9 cellular contexts compared by ENCODE assay signal in the genomic region with DNA sequence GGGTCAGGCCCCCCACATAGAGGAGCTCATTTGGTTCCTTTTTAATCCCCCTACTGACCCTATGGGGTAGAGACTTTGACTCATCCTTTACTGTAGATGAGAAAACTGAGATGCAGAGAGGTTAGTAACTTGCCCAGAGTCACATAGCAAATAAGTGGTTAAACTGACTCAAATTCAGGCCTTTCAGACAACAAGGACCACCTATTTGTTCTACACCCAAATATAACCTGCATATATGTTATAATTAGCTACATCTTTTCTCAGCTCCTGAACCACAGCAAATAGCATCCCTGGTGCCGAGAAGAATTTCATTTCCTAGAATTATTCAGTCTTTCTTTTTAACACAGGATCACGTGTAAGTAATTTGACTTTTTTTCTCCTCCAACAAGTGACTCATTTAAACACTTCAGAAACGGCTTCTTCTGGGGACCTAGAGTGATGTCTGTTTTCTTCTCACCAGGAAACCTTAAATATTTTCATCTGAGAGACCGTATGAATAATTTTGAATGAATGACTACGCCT. TPM values are rescaled to one million over a fixed set of nuclear protein-coding genes. Genes with fewer than 3 reads are reported as not detected.
DNase-seq lines count a peak whose midpoint lies in the region; ATAC-seq, FAIRE-seq and TF ChIP-seq lines count a peak whose summit lies in the region.
"Had no signal": no experiment of that assay in that cellular context is flagged by ENCODE, and none has a peak within 500 bp of the region (broad histone marks: within the 10 kb centered on the region; RNA-seq: fewer than 3 reads in every experiment).

No MANE protein-coding gene starts in this region.

- peaks cover 0 to 3% of the 10 kb centered on the region in 2 donors for H3K36me3 ChIP-seq in gastroesophageal sphincter

- ATAC-seq in gastroesophageal sphincter (no peak), HG03439 (IDR thresholded peaks at IDR 0.05; ENCODE audit: unreplicated experiment) (no peak), HG03354 (IDR thresholded peaks at IDR 0.05; ENCODE audit: poor library complexity, severe bottlenecking, unreplicated experiment) (no peak), GM18502 (IDR thresholded peaks at IDR 0.05; ENCODE audit: poor library complexity, unreplicated experiment) (no peak)

- TF ChIP-seq POLR2A in gastroesophageal sphincter (IDR thresholded peaks at IDR 0.05): no peak

- POLR2A ChIA-PET in AG04450 (lab: Yijun Ruan, JAX): no interaction called here

- CTCF ChIA-PET in AG04450 (lab: Charles Lee): interaction anchor here (0.6 kb wide), 1 partner anchor 190 kb away, joined by 6 read pairs; no protein-coding TSS in a partner anchor

- H3K9me3 ChIP-seq in AG04450 (ENCODE audit: control insufficient read depth, insufficient read depth, low read length) (no peaks in the 10 kb centered on the region), gastroesophageal sphincter (peaks cover 0 to 20% (median 0%) of the 10 kb centered on the region in 3 donors)

- TF ChIP-seq CTCF in AG04450 (IDR thresholded peaks at IDR 0.05; ENCODE audit: low read depth, low read length) (no peak), gastroesophageal sphincter (IDR thresholded peaks at IDR 0.05) (no peak)

- DNase-seq in AG04450 (ENCODE audit: low read depth, low spot score) (no peak), GM18507 (ENCODE audit: extremely low spot score, insufficient read length, low read depth) (no peak), HTR-8/SVneo (ENCODE audit: insufficient read length, low spot score) (no peak), dedifferentiated amniotic fluid mesenchymal stem cell (ENCODE audit: extremely low spot score) (peak; percentile 45)
- DNase-seq: NCI-H187 had no signal

- WGBS in gastroesophageal sphincter (ENCODE audit: low coverage in 1 of 2), 2 donors: 51 to 64% methylated on average over 5 of the region's 5 CpGs

- FAIRE-seq in GM18507 (lab: Jason Lieb, UNC) (peak; percentile 85), HTR-8/SVneo (lab: Jason Lieb, UNC) (peak; percentile 20)

- TF ChIP-seq EP300 in gastroesophageal sphincter (IDR thresholded peaks at IDR 0.05): no peak

- H3K4me3 ChIP-seq in AG04450 (ENCODE audit: low read depth, low read length) (no peak overlapping the region), gastroesophageal sphincter (no peak overlapping the region)

- H3K4me1 ChIP-seq in gastroesophageal sphincter: peaks cover 0 to 55% (median 30%) of the 10 kb centered on the region in 3 donors

- H3K27me3 ChIP-seq in AG04450 (ENCODE audit: control insufficient read depth, insufficient read depth, low read length) (no peaks in the 10 kb centered on the region), gastroesophageal sphincter (no peaks in the 10 kb centered on the region)

- H3K27ac ChIP-seq in AG04450 (ENCODE audit: low read depth, low read length) (peak overlapping the region; percentile 80), gastroesophageal sphincter (no peak overlapping the region)

RNA-seq across cellular contexts. Expression of gene MGLL, which starts 57.4 kb away (rescaled TPM):
- 49.1 and 51.5 TPM in 2 replicates for polyA plus RNA-seq in AG04450 (2011; rRNA removed)
- polyA minus RNA-seq in AG04450 (2011; rRNA and poly(A)+ RNA removed): 67.4 and 85.4 TPM in 2 replicates
- 100 to 1,000 TPM in 1 of 4 donors, 10 to 100 TPM in 3; 39.2 to 171 (median 55.8) TPM for total RNA-seq in gastroesophageal sphincter
